ENCODE assay signal across 8 cellular contexts in the genomic region with DNA sequence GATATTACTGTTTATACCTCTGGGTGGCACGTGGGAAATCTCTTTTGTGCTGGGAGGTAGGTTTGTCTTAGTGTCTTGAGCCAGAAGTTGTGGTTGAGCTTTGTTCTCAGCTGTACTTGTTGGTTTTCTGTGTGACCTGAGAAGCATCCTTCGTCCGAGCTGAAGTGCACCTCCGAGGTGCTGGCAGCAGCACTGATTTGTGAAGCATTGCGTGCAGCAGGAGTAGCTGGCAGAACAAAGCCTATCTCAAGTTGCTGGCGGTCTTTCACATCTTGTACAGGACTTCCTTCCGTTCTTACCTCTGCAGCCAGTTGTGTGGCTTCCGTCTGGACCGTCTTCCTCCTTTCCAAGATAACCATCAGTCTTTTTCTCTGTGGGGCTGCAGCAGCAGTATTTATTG. TPM values are rescaled to one million over a fixed set of nuclear protein-coding genes. Genes with fewer than 3 reads are reported as not detected.
DNase-seq lines count a peak whose midpoint lies in the region; ATAC-seq and TF ChIP-seq lines count a peak whose summit lies in the region.

No MANE protein-coding gene starts in this region.

- H3K9me3 Mint-ChIP-seq in stimulated activated naive CD8-positive, alpha-beta T cell treated with anti-CD3 and anti-CD28 coated beads, Interleukin-15, Interleukin-2, amounts not matched to agents 100 ng/mL and 50 ng/mL, for 24 hours: no peaks in the 10 kb centered on the region
- H3K9me3 Mint-ChIP-seq in glutamatergic neuron (ENCODE audit: unreplicated experiment): peaks cover 18% of the 10 kb centered on the region
- no peaks in the 10 kb centered on the region for H3K9me3 Mint-ChIP-seq in stimulated activated effector memory CD8-positive, alpha-beta T cell treated with anti-CD3 and anti-CD28 coated beads, Interleukin-12 subunit alpha, Interleukin-12 subunit beta, amount 100 ng/mL, for 72 hours

- TF ChIP-seq CTCF in glutamatergic neuron (IDR thresholded peaks at IDR 0.05; ENCODE audit: partially characterized antibody, unreplicated experiment) (no peak), GM13977 (IDR thresholded peaks at IDR 0.05; ENCODE audit: extremely low read depth, insufficient read depth, missing control alignments) (no peak)

- peak overlapping the region; percentile 63 for H3K27ac Mint-ChIP-seq in stimulated activated naive CD8-positive, alpha-beta T cell treated with anti-CD3 and anti-CD28 coated beads, Interleukin-15, Interleukin-2, amounts not matched to agents 100 ng/mL and 50 ng/mL, for 24 hours
- H3K27ac Mint-ChIP-seq in glutamatergic neuron (ENCODE audit: unreplicated experiment): peak overlapping the region; percentile 45
- H3K27ac Mint-ChIP-seq in stimulated activated effector memory CD8-positive, alpha-beta T cell treated with anti-CD3 and anti-CD28 coated beads, Interleukin-12 subunit alpha, Interleukin-12 subunit beta, amount 100 ng/mL, for 72 hours: peak overlapping the region; percentile 92

- ATAC-seq in stimulated activated naive CD8-positive, alpha-beta T cell treated with anti-CD3 and anti-CD28 coated beads, Interleukin-15, Interleukin-2, amounts not matched to agents 100 U/mL and 50 U/mL, for 24 hours: no peak
- peak; percentile 33 for ATAC-seq in stimulated activated effector memory CD8-positive, alpha-beta T cell treated with anti-CD3 and anti-CD28 coated beads, Interleukin-12 subunit alpha, Interleukin-12 subunit beta, amount 100 ng/mL, for 72 hours
- ATAC-seq in HG02870 (IDR thresholded peaks at IDR 0.05; ENCODE audit: unreplicated experiment): no peak

- H3K4me1 Mint-ChIP-seq in stimulated activated naive CD8-positive, alpha-beta T cell treated with anti-CD3 and anti-CD28 coated beads, Interleukin-15, Interleukin-2, amounts not matched to agents 100 ng/mL and 50 ng/mL, for 24 hours (ENCODE audit: low read depth): peaks cover 82% of the 10 kb centered on the region
- H3K4me1 Mint-ChIP-seq in glutamatergic neuron (ENCODE audit: low read depth, unreplicated experiment): peaks cover 47% of the 10 kb centered on the region
- H3K4me1 Mint-ChIP-seq in stimulated activated effector memory CD8-positive, alpha-beta T cell treated with anti-CD3 and anti-CD28 coated beads, Interleukin-12 subunit alpha, Interleukin-12 subunit beta, amount 100 ng/mL, for 72 hours: peaks cover 77% of the 10 kb centered on the region

- DNase-seq in stimulated activated naive CD8-positive, alpha-beta T cell treated with anti-CD3 and anti-CD28 coated beads, Interleukin-15, Interleukin-2, amounts not matched to agents 100 U/mL and 50 U/mL, for 24 hours: no peak
- peak; percentile 35 to 46 for DNase-seq in activated CD4-positive, alpha-beta T cell treated with anti-CD3 and anti-CD28 coated beads for 4 hours
- no peak for DNase-seq in glutamatergic neuron
- peak in 1 of 2 donors; percentile 65 for DNase-seq in stimulated activated effector memory CD8-positive, alpha-beta T cell treated with anti-CD3 and anti-CD28 coated beads, Interleukin-12 subunit alpha, Interleukin-12 subunit beta, amount 100 ng/mL, for 72 hours (ENCODE audit: low spot score in 2 of 2)
- DNase-seq in GM13977 (ENCODE audit: low spot score): no peak
- no peak for DNase-seq in LoVo (ENCODE audit: low spot score)

- H3K36me3 Mint-ChIP-seq in stimulated activated naive CD8-positive, alpha-beta T cell treated with anti-CD3 and anti-CD28 coated beads, Interleukin-15, Interleukin-2, amounts not matched to agents 100 ng/mL and 50 ng/mL, for 24 hours (ENCODE audit: low read depth): peaks cover 43% of the 10 kb centered on the region
- no peaks in the 10 kb centered on the region for H3K36me3 Mint-ChIP-seq in glutamatergic neuron (ENCODE audit: unreplicated experiment)
- peaks cover 77% of the 10 kb centered on the region for H3K36me3 Mint-ChIP-seq in stimulated activated effector memory CD8-positive, alpha-beta T cell treated with anti-CD3 and anti-CD28 coated beads, Interleukin-12 subunit alpha, Interleukin-12 subunit beta, amount 100 ng/mL, for 72 hours

- in situ Hi-C loops in GM13977 (cut with MboI; ENCODE audit: low pct_unique_long_range_greater_than_20kb, low sequenced_read_pairs, unreplicated experiment): no loop called here

- peak overlapping the region; percentile 89 for H3K4me3 Mint-ChIP-seq in stimulated activated naive CD8-positive, alpha-beta T cell treated with anti-CD3 and anti-CD28 coated beads, Interleukin-15, Interleukin-2, amounts not matched to agents 100 ng/mL and 50 ng/mL, for 24 hours
- peak overlapping the region; percentile 99 for H3K4me3 Mint-ChIP-seq in glutamatergic neuron (ENCODE audit: unreplicated experiment)
- H3K4me3 Mint-ChIP-seq in stimulated activated effector memory CD8-positive, alpha-beta T cell treated with anti-CD3 and anti-CD28 coated beads, Interleukin-12 subunit alpha, Interleukin-12 subunit beta, amount 100 ng/mL, for 72 hours: peak overlapping the region; percentile 84

- H3K27me3 Mint-ChIP-seq in stimulated activated naive CD8-positive, alpha-beta T cell treated with anti-CD3 and anti-CD28 coated beads, Interleukin-15, Interleukin-2, amounts not matched to agents 100 ng/mL and 50 ng/mL, for 24 hours: no peaks in the 10 kb centered on the region
- peaks cover 14% of the 10 kb centered on the region for H3K27me3 Mint-ChIP-seq in glutamatergic neuron (ENCODE audit: unreplicated experiment)

RNA-seq across cellular contexts. Expression of a gene that starts 4.3 kb away (rescaled TPM):
- total RNA-seq in glutamatergic neuron (ENCODE audit: unreplicated experiment): 489 TPM

Comparison
In these comparisons a context has a peak if more than half of its experiments do, and no peak if none do; other contexts are left out.
1. DNase-seq: peak in activated CD4-positive, alpha-beta T cell treated with anti-CD3 and anti-CD28 coated beads for 4 hours (2 of 2); none in stimulated activated naive CD8-positive, alpha-beta T cell treated with anti-CD3 and anti-CD28 coated beads, Interleukin-15, Interleukin-2, amounts not matched to agents 100 U/mL and 50 U/mL, for 24 hours (single experiment), glutamatergic neuron (single experiment), GM13977 (single experiment) and LoVo (single experiment).
2. Peak in every context shown above with its lines, with median percentiles within 50 percentile points of each other: H3K27ac Mint-ChIP-seq and H3K4me3 Mint-ChIP-seq.